ENCODE assay signal across 26 cellular contexts in the genomic region with DNA sequence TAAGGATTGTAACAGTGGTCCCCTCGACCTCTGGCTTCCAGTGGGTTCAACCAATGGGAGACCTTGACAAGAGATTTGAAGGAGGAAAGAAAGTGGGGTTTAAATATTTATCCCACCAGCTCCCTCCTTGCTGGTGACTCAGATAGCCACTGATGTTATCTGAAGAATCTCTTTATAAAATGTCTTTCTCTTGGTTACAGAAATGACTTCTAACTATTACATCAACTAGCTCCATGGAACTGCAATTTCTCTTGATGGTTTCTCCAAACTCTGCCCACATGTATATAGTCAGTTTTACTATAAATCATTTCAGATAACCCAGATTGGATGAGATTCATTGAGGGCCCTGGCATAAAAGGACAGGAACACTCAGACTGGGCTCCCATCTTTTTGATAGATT.
"Had no signal": no experiment of that assay in that cellular context is flagged by ENCODE, and none has a peak within 500 bp of the region (broad histone marks: within the 10 kb centered on the region; RNA-seq: fewer than 3 reads in every experiment).

No MANE protein-coding gene starts in this region.

- H3K4me3 ChIP-seq: esophagus squamous epithelium, lower lobe of right lung, ovary, psoas muscle, sigmoid colon, skin epidermis, spleen, testis, tibial artery had no signal

- H3K36me3 Mint-ChIP-seq: stimulated activated memory B cell treated with anti-CD40 and anti-IgM and Interleukin-4, amounts not matched to agents 10 μg/mL and 1 μg/mL and 100 μg/mL, for 72 hours; type B pancreatic cell had no signal

- H3K27ac ChIP-seq: esophagus squamous epithelium, lower lobe of right lung, ovary, psoas muscle, sigmoid colon, skin epidermis, spleen, testis, tibial artery had no signal

- H3K4me1 Mint-ChIP-seq: natural killer cell; stimulated activated memory B cell treated with anti-CD40 and anti-IgM and Interleukin-4, amounts not matched to agents 10 μg/mL and 1 μg/mL and 100 μg/mL, for 72 hours had no signal

- H3K4me1 ChIP-seq: esophagus squamous epithelium, lower lobe of right lung, sigmoid colon, spleen, testis had no signal

- H3K27me3 Mint-ChIP-seq: effector memory CD8-positive, alpha-beta T cell; stimulated activated memory B cell treated with anti-CD40 and anti-IgM and Interleukin-4, amounts not matched to agents 10 μg/mL and 1 μg/mL and 100 μg/mL, for 72 hours; type B pancreatic cell had no signal

- FAIRE-seq: endometrium, keratinocyte had no signal

- H3K9me3 ChIP-seq: esophagus squamous epithelium, lower lobe of right lung, ovary, psoas muscle, testis, tibial artery had no signal

- H3K4me3 Mint-ChIP-seq: effector memory CD8-positive, alpha-beta T cell; natural killer cell; stimulated activated memory B cell treated with anti-CD40 and anti-IgM and Interleukin-4, amounts not matched to agents 10 μg/mL and 1 μg/mL and 100 μg/mL, for 72 hours; type B pancreatic cell had no signal

- ATAC-seq: effector memory CD8-positive, alpha-beta T cell; left ventricle myocardium superior; lower lobe of right lung; natural killer cell; psoas muscle; right cardiac atrium; stimulated activated memory B cell treated with anti-CD40 and anti-IgM and Interleukin-4, amounts not matched to agents 10 μg/mL and 1 μg/mL and 100 μg/mL, for 72 hours; stimulated activated naive CD8-positive, alpha-beta T cell treated with anti-CD3 and anti-CD28 coated beads, Interleukin-15, Interleukin-2, amounts not matched to agents 100 U/mL and 50 U/mL, for 24 hours had no signal

- H3K36me3 ChIP-seq: esophagus squamous epithelium, lower lobe of right lung, ovary, sigmoid colon, spleen, tibial artery had no signal

- DNase-seq: cortex of kidney; effector memory CD8-positive, alpha-beta T cell; erythroblast; esophagus squamous epithelium; foreskin melanocyte; hypothalamus; left ventricle myocardium superior; lower lobe of right lung; natural killer cell; occipital lobe; ovary; posterior cingulate gyrus; psoas muscle; right cardiac atrium; sigmoid colon; spleen; stimulated activated CD4-positive, alpha-beta T cell treated with anti-CD3 and anti-CD28 coated beads, Interleukin-4, amount 100 ng/mL, for 4 hours; stimulated activated naive CD8-positive, alpha-beta T cell treated with anti-CD3 and anti-CD28 coated beads, Interleukin-15, Interleukin-2, amounts not matched to agents 100 U/mL and 50 U/mL, for 24 hours; substantia nigra; testis; tibial artery had no signal

- H3K27me3 ChIP-seq: esophagus squamous epithelium, ovary, sigmoid colon, spleen, testis, tibial artery had no signal

- H3K9me3 Mint-ChIP-seq: stimulated activated memory B cell treated with anti-CD40 and anti-IgM and Interleukin-4, amounts not matched to agents 10 μg/mL and 1 μg/mL and 100 μg/mL, for 72 hours had no signal

- H3K27ac Mint-ChIP-seq: effector memory CD8-positive, alpha-beta T cell; natural killer cell; stimulated activated memory B cell treated with anti-CD40 and anti-IgM and Interleukin-4, amounts not matched to agents 10 μg/mL and 1 μg/mL and 100 μg/mL, for 72 hours; type B pancreatic cell had no signal
